In genomic region chr6:128276311-128276710, GRCh38 we compare ENCODE assay signal across 27 cellular contexts.
"Had no signal": no experiment of that assay in that cellular context is flagged by ENCODE, and none has a peak within 500 bp of the region (broad histone marks: within the 10 kb centered on the region; RNA-seq: fewer than 3 reads in every experiment).

No MANE protein-coding gene starts in this region.

- H3K27ac Mint-ChIP-seq: activated B cell treated with CpG ODN at 0.5 μM for 24 hours; activated CD8-positive, alpha-beta T cell treated with anti-CD3 and anti-CD28 coated beads for 36 hours; activated naive CD4-positive, alpha-beta T cell treated with anti-CD3 and anti-CD28 coated beads, Interleukin-2, amount 50 U/mL, for 24 hours; activated naive CD8-positive, alpha-beta T cell treated with anti-CD3 and anti-CD28 coated beads, Interleukin-2, amount 50 U/mL, for 24 hours; activated T-helper 2 cell treated with anti-CD3 and anti-CD28 coated beads, Interferon-gamma antibody, Interleukin-2, Interleukin-4, amounts not matched to agents 10 μg/mL and 5 μg/mL and 100 μg/mL, durations not matched to agents 14 hours and 24 hours and 36 hours; natural killer cell treated with Interleukin-12 subunit alpha and Interleukin-12 subunit beta and Interleukin-15 and Interleukin-18, amount 100 ng/mL, for 72 hours; stimulated activated effector memory CD8-positive, alpha-beta T cell treated with anti-CD3 and anti-CD28 coated beads, Interleukin-12 subunit alpha, Interleukin-12 subunit beta, amount 100 ng/mL, for 72 hours; type B pancreatic cell had no signal

- ATAC-seq: activated CD8-positive, alpha-beta T cell treated with anti-CD3 and anti-CD28 coated beads for 36 hours; activated naive CD8-positive, alpha-beta T cell treated with anti-CD3 and anti-CD28 coated beads, Interleukin-2, amount 50 U/mL, for 24 hours; activated T-cell treated with anti-CD3 and anti-CD28 coated beads, Interleukin-2, amount 50 U/mL, for 4 hours; mucosa of descending colon; natural killer cell treated with Interleukin-12 subunit alpha and Interleukin-12 subunit beta and Interleukin-15 and Interleukin-18, amount 100 ng/mL, for 72 hours; pancreas; sciatic nerve; stimulated activated effector memory CD8-positive, alpha-beta T cell treated with anti-CD3 and anti-CD28 coated beads, Interleukin-12 subunit alpha, Interleukin-12 subunit beta, amount 100 ng/mL, for 72 hours; stimulated activated naive CD8-positive, alpha-beta T cell treated with anti-CD3 and anti-CD28 coated beads, Interleukin-15, amount 100 ng/mL, for 72 hours had no signal

- H3K4me3 Mint-ChIP-seq: activated B cell treated with CpG ODN at 0.5 μM for 24 hours; activated CD8-positive, alpha-beta T cell treated with anti-CD3 and anti-CD28 coated beads for 36 hours; activated naive CD4-positive, alpha-beta T cell treated with anti-CD3 and anti-CD28 coated beads, Interleukin-2, amount 50 U/mL, for 24 hours; activated naive CD8-positive, alpha-beta T cell treated with anti-CD3 and anti-CD28 coated beads, Interleukin-2, amount 50 U/mL, for 24 hours; activated T-cell treated with anti-CD3 and anti-CD28 coated beads, Interleukin-2, amount 50 U/mL, for 4 hours; natural killer cell treated with Interleukin-12 subunit alpha and Interleukin-12 subunit beta and Interleukin-15 and Interleukin-18, amount 100 ng/mL, for 72 hours; stimulated activated effector memory CD8-positive, alpha-beta T cell treated with anti-CD3 and anti-CD28 coated beads, Interleukin-12 subunit alpha, Interleukin-12 subunit beta, amount 100 ng/mL, for 72 hours; stimulated activated naive CD8-positive, alpha-beta T cell treated with anti-CD3 and anti-CD28 coated beads, Interleukin-15, amount 100 ng/mL, for 72 hours; type B pancreatic cell had no signal

- H3K9me3 ChIP-seq: colonic mucosa, left ventricle myocardium inferior, mucosa of descending colon, neutrophil, pancreas, prostate gland had no signal

- H3K36me3 ChIP-seq: colonic mucosa, left ventricle myocardium inferior, neutrophil, pancreas, prostate gland had no signal

- H3K9me3 Mint-ChIP-seq: activated B cell treated with CpG ODN at 0.5 μM for 24 hours; activated naive CD4-positive, alpha-beta T cell treated with anti-CD3 and anti-CD28 coated beads, Interleukin-2, amount 50 U/mL, for 24 hours; activated naive CD8-positive, alpha-beta T cell treated with anti-CD3 and anti-CD28 coated beads, Interleukin-2, amount 50 U/mL, for 24 hours; activated T-cell treated with anti-CD3 and anti-CD28 coated beads, Interleukin-2, amount 50 U/mL, for 4 hours; natural killer cell treated with Interleukin-12 subunit alpha and Interleukin-12 subunit beta and Interleukin-15 and Interleukin-18, amount 100 ng/mL, for 72 hours; stimulated activated effector memory CD8-positive, alpha-beta T cell treated with anti-CD3 and anti-CD28 coated beads, Interleukin-12 subunit alpha, Interleukin-12 subunit beta, amount 100 ng/mL, for 72 hours; stimulated activated naive CD8-positive, alpha-beta T cell treated with anti-CD3 and anti-CD28 coated beads, Interleukin-15, amount 100 ng/mL, for 72 hours; type B pancreatic cell had no signal

- H3K4me1 ChIP-seq: colonic mucosa, prostate gland had no signal

- H3K4me3 ChIP-seq: colonic mucosa, left ventricle myocardium inferior, lung, mucosa of descending colon, pancreas, prostate gland, skin epidermis had no signal

- H3K27me3 Mint-ChIP-seq: activated B cell treated with CpG ODN at 0.5 μM for 24 hours; activated CD8-positive, alpha-beta T cell treated with anti-CD3 and anti-CD28 coated beads for 36 hours; activated naive CD4-positive, alpha-beta T cell treated with anti-CD3 and anti-CD28 coated beads, Interleukin-2, amount 50 U/mL, for 24 hours; activated naive CD8-positive, alpha-beta T cell treated with anti-CD3 and anti-CD28 coated beads, Interleukin-2, amount 50 U/mL, for 24 hours; natural killer cell treated with Interleukin-12 subunit alpha and Interleukin-12 subunit beta and Interleukin-15 and Interleukin-18, amount 100 ng/mL, for 72 hours; stimulated activated naive CD8-positive, alpha-beta T cell treated with anti-CD3 and anti-CD28 coated beads, Interleukin-15, amount 100 ng/mL, for 72 hours; type B pancreatic cell had no signal

- H3K36me3 Mint-ChIP-seq: activated naive CD4-positive, alpha-beta T cell treated with anti-CD3 and anti-CD28 coated beads, Interleukin-2, amount 50 U/mL, for 24 hours; natural killer cell treated with Interleukin-12 subunit alpha and Interleukin-12 subunit beta and Interleukin-15 and Interleukin-18, amount 100 ng/mL, for 72 hours; stimulated activated effector memory CD8-positive, alpha-beta T cell treated with anti-CD3 and anti-CD28 coated beads, Interleukin-12 subunit alpha, Interleukin-12 subunit beta, amount 100 ng/mL, for 72 hours had no signal

- H3K27ac ChIP-seq: colonic mucosa, left ventricle myocardium inferior, neutrophil, pancreas, prostate gland had no signal

- H3K27me3 ChIP-seq: colonic mucosa, neutrophil, pancreas had no signal

- DNase-seq: activated B cell treated with CpG ODN at 0.5 μM for 24 hours; activated CD4-positive, alpha-beta T cell treated with anti-CD3 and anti-CD28 coated beads, Interleukin-2, amount 50 U/mL, for 1 hour; activated CD8-positive, alpha-beta T cell treated with anti-CD3 and anti-CD28 coated beads for 36 hours; activated naive CD8-positive, alpha-beta T cell treated with anti-CD3 and anti-CD28 coated beads, Interleukin-2, amount 50 U/mL, for 24 hours; activated T-cell treated with anti-CD3 and anti-CD28 coated beads, Interleukin-2, amount 50 U/mL, for 4 hours; anterior cingulate cortex; colonic mucosa; effector CD8-positive, alpha-beta T cell; head of caudate nucleus; left ventricle myocardium inferior; mucosa of descending colon; pancreas; retina; stimulated activated CD4-positive, alpha-beta T cell treated with anti-CD3 and anti-CD28 coated beads, Interleukin-4, amount 100 ng/mL, for 24 hours; stimulated activated naive CD8-positive, alpha-beta T cell treated with anti-CD3 and anti-CD28 coated beads, Interleukin-15, amount 100 ng/mL, for 72 hours; substantia nigra; T-helper 2 cell had no signal

- H3K4me1 Mint-ChIP-seq: activated B cell treated with CpG ODN at 0.5 μM for 24 hours; stimulated activated effector memory CD8-positive, alpha-beta T cell treated with anti-CD3 and anti-CD28 coated beads, Interleukin-12 subunit alpha, Interleukin-12 subunit beta, amount 100 ng/mL, for 72 hours had no signal
